8 cellular contexts compared by ENCODE assay signal in the genomic region with DNA sequence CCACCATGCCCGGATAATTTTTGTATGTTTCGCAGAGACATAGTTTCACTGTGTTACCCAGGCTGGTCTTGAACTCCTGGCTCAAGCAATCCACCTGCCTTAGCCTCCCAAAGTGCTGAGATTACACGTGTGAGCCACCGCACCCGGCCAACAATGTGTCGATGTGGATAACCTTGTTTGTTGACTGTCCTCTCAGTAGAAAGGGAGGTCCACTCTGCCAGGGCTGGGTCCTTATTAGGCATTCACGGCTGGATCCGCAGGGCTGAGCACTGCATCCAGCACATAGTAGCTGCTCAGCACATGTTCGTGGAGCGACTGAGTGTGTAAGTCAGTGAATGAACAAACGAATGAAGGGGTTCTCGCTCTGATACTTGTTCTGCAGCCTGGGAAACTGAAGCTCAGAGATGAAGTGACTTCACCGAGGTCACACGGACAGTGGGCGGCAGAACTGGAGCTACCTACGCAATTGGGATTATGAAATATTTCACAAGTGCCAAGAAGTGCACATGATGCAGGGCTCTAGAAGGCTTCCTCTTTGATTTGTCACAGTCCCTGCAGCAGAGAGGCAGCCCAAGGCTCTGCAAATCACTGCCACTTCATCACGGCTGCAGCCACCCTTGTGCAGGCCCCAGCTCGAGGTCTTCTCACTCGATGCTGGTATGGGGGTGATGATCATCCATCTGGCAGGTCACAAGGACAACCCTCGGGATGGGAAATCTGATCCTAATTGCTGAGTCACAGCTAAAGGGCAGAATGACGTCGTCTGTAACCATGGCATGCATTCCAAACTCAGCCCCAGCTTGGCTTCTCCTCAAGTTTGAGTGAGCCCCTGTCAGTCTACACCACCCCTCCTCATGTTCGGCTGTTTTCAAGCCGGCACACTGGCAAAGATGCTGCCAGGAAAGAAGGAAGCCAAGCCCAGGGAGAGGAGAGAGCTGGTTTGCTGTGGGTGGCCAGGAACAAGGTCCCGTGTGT. TPM values are rescaled to one million over a fixed set of nuclear protein-coding genes. Genes with fewer than 3 reads are reported as not detected.
DNase-seq lines count a peak whose midpoint lies in the region; ATAC-seq and TF ChIP-seq lines count a peak whose summit lies in the region.

No MANE protein-coding gene starts in this region.

- no peaks in the 10 kb centered on the region for H3K9me3 ChIP-seq in Caco-2
- no peaks in the 10 kb centered on the region for H3K9me3 ChIP-seq in ovary

- no peaks in the 10 kb centered on the region for H3K36me3 ChIP-seq in Caco-2 (ENCODE audit: control insufficient read depth, insufficient read depth, low read length)
- no peaks in the 10 kb centered on the region for H3K36me3 ChIP-seq in ovary

- H3K36me3 Mint-ChIP-seq in Caco-2 (ENCODE audit: insufficient read depth, unreplicated experiment), result no peaks in the 10 kb centered on the region

- H3K27me3 ChIP-seq in Caco-2 (replicated peaks; ENCODE audit: control insufficient read depth, insufficient read depth, low read length) (no peaks in the 10 kb centered on the region), ovary (no peaks in the 10 kb centered on the region)

- H3K4me3 ChIP-seq in Caco-2 (ENCODE audit: low read depth, low read length) (no peak overlapping the region), ovary (no peak overlapping the region)

- POLR2A ChIA-PET in Caco-2 (lab: Charles Lee), result interaction anchor here (1.4 kb wide), 1 partner anchor 53 kb away, joined by 4 read pairs; a partner anchor contains a TSS

- no peaks in the 10 kb centered on the region for H3K27me3 Mint-ChIP-seq in Caco-2 (ENCODE audit: insufficient read depth, unreplicated experiment)

- 41 to 44% (median 42%) methylated on average over 25 of the region's 25 CpGs for WGBS in adipose tissue, 3 donors
- WGBS in ovary, 3 donors, result 46 to 51% (median 48%) methylated on average over 25 of the region's 25 CpGs

- CTCF ChIA-PET in Caco-2 (lab: Charles Lee), result interaction anchor here (1.0 to 1.7 kb wide), 2 partner anchors 108 to 233 kb away, joined by 6 read pairs; no protein-coding TSS in a partner anchor

- intact Hi-C loops in Caco-2 (cut with micrococcal nuclease; ENCODE audit: unreplicated experiment) (loop anchor here (2.0 to 5.0 kb wide), 2 partner anchors 48 to 243 kb away; no protein-coding TSS in a partner anchor), Right ventricle myocardium superior (cut with DNase I) (loop anchor here (10.0 kb wide), 1 partner anchor 245 kb away; no protein-coding TSS in a partner anchor), ovary (cut with DNase I) (loop anchor here (2.0 to 10.0 kb wide), 7 partner anchors 53 to 675 kb away; a partner anchor contains a TSS)

- peak overlapping the region; percentile 49 for H3K27ac Mint-ChIP-seq in Caco-2 (ENCODE audit: unreplicated experiment)

- H3K27ac ChIP-seq in adipose tissue (ENCODE audit: low read depth, low read length) (peak overlapping the region; percentile 91), ovary (peak overlapping the region; percentile 71 to 79)

- H3K4me1 Mint-ChIP-seq in Caco-2 (ENCODE audit: low read depth, unreplicated experiment), result peaks cover 5% of the 10 kb centered on the region

- peak; percentile 95 for TF ChIP-seq EP300 in ovary (IDR thresholded peaks at IDR 0.05)

- DNase-seq in Caco-2 (peak; percentile 44 to 46), NCI-H146 (lab: John Stamatoyannopoulos, UW) (peak; percentile 53), Right ventricle myocardium superior (peak; percentile 89), ovary (peak; percentile 61 to 87 (median 72))

- no peaks in the 10 kb centered on the region for H3K9me3 Mint-ChIP-seq in Caco-2 (ENCODE audit: unreplicated experiment)

- BruUV-seq in Caco-2 (replicated peaks; lab: Mats Ljungman, UMichigan), result no TSS peak

- no peak overlapping the region for H3K4me3 Mint-ChIP-seq in Caco-2 (ENCODE audit: unreplicated experiment)

- peak; percentile 94 for ATAC-seq in Right ventricle myocardium superior (ENCODE audit: poor library complexity)
- no peak for ATAC-seq in HG03045 (IDR thresholded peaks at IDR 0.05; ENCODE audit: unreplicated experiment)
- ATAC-seq in HG03196 (IDR thresholded peaks at IDR 0.05; ENCODE audit: unreplicated experiment), result no peak
- no peak for ATAC-seq in GM21423 (IDR thresholded peaks at IDR 0.05; ENCODE audit: unreplicated experiment)

- no peak for TF ChIP-seq CTCF in Caco-2 (IDR thresholded peaks at IDR 0.05; ENCODE audit: insufficient read depth in 1 of 2, low read depth in 1 of 2, low read length in 1 of 2, severe bottlenecking in 1 of 2, unreplicated experiment in 1 of 2)
- TF ChIP-seq CTCF in ovary (IDR thresholded peaks at IDR 0.05), result no peak

- H3K4me1 ChIP-seq in Caco-2, result peaks cover 22% of the 10 kb centered on the region
- peaks cover 9% of the 10 kb centered on the region for H3K4me1 ChIP-seq in ovary (ENCODE audit: insufficient read depth)

- TF ChIP-seq POLR2A in ovary (IDR thresholded peaks at IDR 0.05), result peak; percentile 63

RNA-seq across cellular contexts. Expression of a gene that starts 28.0 kb away (rescaled TPM):
- total RNA-seq in Caco-2 (2022) (11.1 and 12.8 TPM in 2 replicates), Right ventricle myocardium superior (28.3 TPM), ovary (10 to 100 TPM in 6 of 7 donors, 1 to 10 TPM in 1; 8.0 to 40.3 (median 24.7) TPM)
- polyA plus RNA-seq in adipose tissue (10 to 100 TPM in 2 of 3 donors, 1 to 10 TPM in 1; 8.6 to 39.9 (median 33.2) TPM), ovary (10 to 100 TPM; 18.0 to 18.3 TPM)

RNA-seq across cellular contexts. Expression of a gene that starts 53.5 kb away (rescaled TPM):
- total RNA-seq in Caco-2 (2022) (47.9 and 60.9 TPM in 2 replicates), Right ventricle myocardium superior (74.3 TPM), ovary (100 to 1,000 TPM in 4 of 7 donors, 10 to 100 TPM in 3; 39.7 to 169 (median 105) TPM)
- polyA plus RNA-seq in adipose tissue (100 to 1,000 TPM in 2 of 3 donors, 10 to 100 TPM in 1; 21.6 to 181 (median 148) TPM), ovary (100 to 1,000 TPM in 1 of 2 donors, 10 to 100 TPM in 1; 49.1 to 139 TPM)
